Comparison of ENCODE assay signal across 11 cellular contexts in the genomic region with DNA sequence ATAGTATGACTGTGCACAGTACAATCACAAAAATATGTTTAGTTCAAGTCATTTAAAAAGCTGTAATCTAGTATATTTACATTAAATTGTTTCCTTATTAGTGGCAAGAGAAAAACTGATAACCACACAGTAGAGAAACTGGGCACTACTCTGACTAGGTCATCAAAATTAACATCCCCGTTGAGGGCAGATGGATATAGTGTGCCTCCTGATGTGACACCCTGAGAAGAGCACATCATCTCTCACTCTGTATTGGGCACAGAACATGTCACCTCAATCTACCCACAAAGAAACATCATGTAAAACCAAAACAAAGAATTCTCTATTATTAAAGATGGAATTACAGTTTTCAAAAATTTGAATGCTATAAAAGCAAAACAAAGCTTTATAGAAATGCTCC.
A peak's percentile ranks its signal among the peaks of the same experiment; 100 is the strongest.
DNase-seq lines count a peak whose midpoint lies in the region; ATAC-seq, FAIRE-seq and TF ChIP-seq lines count a peak whose summit lies in the region.
"Had no signal": no experiment of that assay in that cellular context is flagged by ENCODE, and none has a peak within 500 bp of the region (broad histone marks: within the 10 kb centered on the region; RNA-seq: fewer than 3 reads in every experiment).

No MANE protein-coding gene starts in this region.

- H2AFZ ChIP-seq in GM23248 = peak overlapping the region; percentile 58
- H2AFZ ChIP-seq in astrocyte (ENCODE audit: low read depth, low read length) = peak overlapping the region; percentile 1

- H3K4me1 ChIP-seq in GM23248 (ENCODE audit: insufficient read depth) (peaks cover 63% of the 10 kb centered on the region), astrocyte (ENCODE audit: insufficient read depth, low read length) (peaks cover 21% of the 10 kb centered on the region), right cardiac atrium (ENCODE audit: control insufficient read depth, insufficient read depth, low read length) (peaks cover 2% of the 10 kb centered on the region)

- no peak for DNase-seq in GM23248
- no peak for DNase-seq in astrocyte (ENCODE audit: low read depth)
- no peak for DNase-seq in right cardiac atrium
- DNase-seq in progenitor cell of endocrine pancreas (ENCODE audit: low spot score, unreplicated experiment) = no peak
- DNase-seq in NCI-H226 = no peak
- DNase-seq in stimulated activated CD4-positive, alpha-beta T cell treated with anti-CD3 and anti-CD28 coated beads, Interleukin-4, amount 100 ng/mL, for 1 hour = no peak
- no peak for DNase-seq in SIG-M5 (lab: John Stamatoyannopoulos, UW)
- DNase-seq: activated CD4-positive, alpha-beta T cell treated with anti-CD3 and anti-CD28 coated beads for 36 hours; activated naive CD8-positive, alpha-beta T cell treated with anti-CD3 and anti-CD28 coated beads, Interleukin-2, amount 50 U/mL, for 24 hours; testis had no signal

- H3K27ac ChIP-seq in GM23248 (peak overlapping the region; percentile 49), astrocyte (ENCODE audit: low read depth, low read length) (peak overlapping the region; percentile 65), right cardiac atrium (ENCODE audit: low read length) (no peak overlapping the region)

- H3K27me3 ChIP-seq in GM23248 (replicated peaks; ENCODE audit: insufficient read depth) (no peaks in the 10 kb centered on the region), astrocyte (ENCODE audit: insufficient read depth, low read length) (no peaks in the 10 kb centered on the region), right cardiac atrium (ENCODE audit: control insufficient read depth, insufficient read depth) (no peaks in the 10 kb centered on the region)
- H3K27me3 ChIP-seq: testis had no signal

- H3K79me2 ChIP-seq in GM23248 (ENCODE audit: insufficient read depth) (no peaks in the 10 kb centered on the region), astrocyte (ENCODE audit: insufficient read depth, low read length) (no peaks in the 10 kb centered on the region)

- H3K9ac ChIP-seq in GM23248 (no peak overlapping the region), astrocyte (ENCODE audit: low read length) (peak overlapping the region; percentile 43)

- H3K36me3 Mint-ChIP-seq in astrocyte (ENCODE audit: low read depth, unreplicated experiment) (no peaks in the 10 kb centered on the region), progenitor cell of endocrine pancreas (ENCODE audit: insufficient read depth) (no peaks in the 10 kb centered on the region)

- H3K4me3 ChIP-seq in GM23248 (no peak overlapping the region), astrocyte (ENCODE audit: insufficient read depth, low read depth, low read length) (no peak overlapping the region), right cardiac atrium (ENCODE audit: low read length) (no peak overlapping the region)
- H3K4me3 ChIP-seq: testis had no signal

- H3K9me3 ChIP-seq in GM23248 (ENCODE audit: low read depth) = no peaks in the 10 kb centered on the region
- H3K9me3 ChIP-seq in astrocyte (ENCODE audit: insufficient read depth, low read depth, low read length) = no peaks in the 10 kb centered on the region
- no peaks in the 10 kb centered on the region for H3K9me3 ChIP-seq in right cardiac atrium (ENCODE audit: control insufficient read depth, low read length)
- H3K9me3 ChIP-seq: testis had no signal

- H3K4me1 Mint-ChIP-seq in astrocyte (ENCODE audit: low read depth, unreplicated experiment) (peaks cover 46% of the 10 kb centered on the region), progenitor cell of endocrine pancreas (ENCODE audit: low read depth) (peaks cover 29% of the 10 kb centered on the region)
- H3K4me1 Mint-ChIP-seq: activated CD4-positive, alpha-beta T cell treated with anti-CD3 and anti-CD28 coated beads for 36 hours; activated naive CD8-positive, alpha-beta T cell treated with anti-CD3 and anti-CD28 coated beads, Interleukin-2, amount 50 U/mL, for 24 hours had no signal

- H3K27ac Mint-ChIP-seq in astrocyte (ENCODE audit: unreplicated experiment) (peak overlapping the region; percentile 94), progenitor cell of endocrine pancreas (peak overlapping the region; percentile 91)
- H3K27ac Mint-ChIP-seq: activated CD4-positive, alpha-beta T cell treated with anti-CD3 and anti-CD28 coated beads for 36 hours; activated naive CD8-positive, alpha-beta T cell treated with anti-CD3 and anti-CD28 coated beads, Interleukin-2, amount 50 U/mL, for 24 hours had no signal

- H3K9me2 ChIP-seq in GM23248 (ENCODE audit: insufficient read depth) = no peaks in the 10 kb centered on the region

- no peaks in the 10 kb centered on the region for H4K20me1 ChIP-seq in GM23248 (ENCODE audit: insufficient read depth)
- H4K20me1 ChIP-seq in astrocyte (ENCODE audit: insufficient read depth, low read length) = no peaks in the 10 kb centered on the region

- H3K4me3 Mint-ChIP-seq in astrocyte (ENCODE audit: unreplicated experiment) (no peak overlapping the region), progenitor cell of endocrine pancreas (ENCODE audit: low read depth) (no peak overlapping the region)
- H3K4me3 Mint-ChIP-seq: activated CD4-positive, alpha-beta T cell treated with anti-CD3 and anti-CD28 coated beads for 36 hours; activated naive CD8-positive, alpha-beta T cell treated with anti-CD3 and anti-CD28 coated beads, Interleukin-2, amount 50 U/mL, for 24 hours had no signal

- no peak for TF ChIP-seq CTCF in astrocyte (IDR thresholded peaks at IDR 0.05; ENCODE audit: insufficient read depth, low read depth, low read length)
- TF ChIP-seq CTCF in progenitor cell of endocrine pancreas (IDR thresholded peaks at IDR 0.05; ENCODE audit: unreplicated experiment) = no peak

- in situ Hi-C loops in GM23248 (cut with MboI) = no loop called here

- intact Hi-C loops in right cardiac atrium (cut with DNase I) = no loop called here

- 29 to 54% methylated on average over 1 of the region's 1 CpG for WGBS in GM23248 (ENCODE audit: low coverage in 1 of 2, low lambda C conversion rate in 2 of 2, missing lambda C conversion rate in 2 of 2), 2 experiments
- 16% methylated on average over 1 of the region's 1 CpG for WGBS in right cardiac atrium

- H3K36me3 ChIP-seq in GM23248 (ENCODE audit: low read depth) (no peaks in the 10 kb centered on the region), astrocyte (ENCODE audit: insufficient read depth, low read length) (no peaks in the 10 kb centered on the region)

- ATAC-seq in right cardiac atrium = peak; percentile 45 to 75
- no peak for ATAC-seq in HG03354 (IDR thresholded peaks at IDR 0.05; ENCODE audit: poor library complexity, severe bottlenecking, unreplicated experiment)
- ATAC-seq: activated CD4-positive, alpha-beta T cell treated with anti-CD3 and anti-CD28 coated beads for 36 hours; activated naive CD8-positive, alpha-beta T cell treated with anti-CD3 and anti-CD28 coated beads, Interleukin-2, amount 50 U/mL, for 24 hours had no signal

- H3K9me3 Mint-ChIP-seq in astrocyte (ENCODE audit: unreplicated experiment) (no peaks in the 10 kb centered on the region), progenitor cell of endocrine pancreas (ENCODE audit: low read depth) (no peaks in the 10 kb centered on the region)
- H3K9me3 Mint-ChIP-seq: activated naive CD8-positive, alpha-beta T cell treated with anti-CD3 and anti-CD28 coated beads, Interleukin-2, amount 50 U/mL, for 24 hours had no signal

- H3K4me2 ChIP-seq in GM23248 (ENCODE audit: unreplicated experiment) (peak overlapping the region; percentile 43), astrocyte (ENCODE audit: low read length) (peak overlapping the region; percentile 53)

- H3F3A ChIP-seq in GM23248 (ENCODE audit: insufficient read depth) = peaks cover 49% of the 10 kb centered on the region

- no peak for FAIRE-seq in astrocyte (lab: Jason Lieb, UNC)

- H3K27me3 Mint-ChIP-seq in astrocyte (ENCODE audit: low read depth, unreplicated experiment) = no peaks in the 10 kb centered on the region
- H3K27me3 Mint-ChIP-seq in progenitor cell of endocrine pancreas = no peaks in the 10 kb centered on the region
- H3K27me3 Mint-ChIP-seq: activated CD4-positive, alpha-beta T cell treated with anti-CD3 and anti-CD28 coated beads for 36 hours; activated naive CD8-positive, alpha-beta T cell treated with anti-CD3 and anti-CD28 coated beads, Interleukin-2, amount 50 U/mL, for 24 hours had no signal
